Comparison of ENCODE assay signal across 20 cellular contexts in the genomic region with DNA sequence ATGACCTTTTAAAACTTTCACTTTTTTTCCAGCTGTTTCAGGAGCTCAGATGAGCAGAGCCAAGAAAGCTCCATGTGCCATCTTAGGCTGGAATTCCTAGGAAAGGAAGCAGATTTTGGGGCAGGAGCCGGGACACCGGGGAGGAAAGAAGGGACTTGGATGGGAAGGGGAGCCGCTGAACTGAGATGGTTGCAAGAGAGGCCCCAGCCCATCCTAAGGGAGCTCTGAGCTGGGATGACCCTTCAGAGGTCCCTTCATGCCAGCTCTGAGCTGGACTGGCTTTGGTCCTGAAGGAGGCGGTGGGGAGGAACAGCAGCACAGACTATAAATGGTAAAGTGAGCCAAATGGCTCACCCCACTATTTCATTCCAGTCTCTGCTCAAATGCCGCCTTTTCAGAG. TPM values are rescaled to one million over a fixed set of nuclear protein-coding genes. Genes with fewer than 3 reads are reported as not detected.
DNase-seq lines count a peak whose midpoint lies in the region; ATAC-seq and TF ChIP-seq lines count a peak whose summit lies in the region.
"Had no signal": no experiment of that assay in that cellular context is flagged by ENCODE, and none has a peak within 500 bp of the region (broad histone marks: within the 10 kb centered on the region; RNA-seq: fewer than 3 reads in every experiment).

No MANE protein-coding gene starts in this region.

- H2BK15ac ChIP-seq in IMR-90 (ENCODE audit: low read depth, low read length) = no peak overlapping the region

- H3K9ac ChIP-seq in IMR-90 (ENCODE audit: low read depth, low read length) = no peak overlapping the region
- H3K9ac ChIP-seq: GM23248 had no signal

- H2AK5ac ChIP-seq in IMR-90 (ENCODE audit: low read depth, low read length) = no peak overlapping the region

- BruUV-seq in IMR-90 (replicated peaks; lab: Mats Ljungman, UMichigan) = no TSS peak

- H4K91ac ChIP-seq in IMR-90 (ENCODE audit: insufficient read depth, low read depth, low read length) = no peak overlapping the region

- no peak overlapping the region for H2AK9ac ChIP-seq in IMR-90 (replicated peaks; ENCODE audit: low read depth, low read length, poor library complexity)

- 0 out of 2 replicates have a peak, but pooled peaks cover 3% of the 10 kb centered on the region for H3K9me1 ChIP-seq in IMR-90 (ENCODE audit: insufficient read depth, low read length)

- H3K27me3 ChIP-seq in IMR-90 (ENCODE audit: control insufficient read depth, insufficient read depth, low read length) (peaks cover 48% of the 10 kb centered on the region), tibial nerve (no peaks in the 10 kb centered on the region)

- intact Hi-C loops in IMR-90 (cut with micrococcal nuclease) = no loop called here

- no peak overlapping the region for H4K8ac ChIP-seq in IMR-90 (ENCODE audit: low read depth in 2 of 2, low read length in 2 of 2)

- H3K36me3 ChIP-seq in IMR-90 (ENCODE audit: control insufficient read depth, insufficient read depth, low read length) (no peaks in the 10 kb centered on the region), tibial nerve (no peaks in the 10 kb centered on the region)

- no peak overlapping the region for H4K5ac ChIP-seq in IMR-90 (ENCODE audit: low read depth, low read length)

- H3K27ac ChIP-seq in IMR-90 (ENCODE audit: insufficient read depth, low read length) (no peak overlapping the region), tibial nerve (no peak overlapping the region)
- H3K27ac ChIP-seq: GM23248 had no signal

- H3K4me1 ChIP-seq in IMR-90 (ENCODE audit: control insufficient read depth, insufficient read depth, low read length) (peaks cover 2% of the 10 kb centered on the region; the same call in 1 of the 2 replicates), tibial nerve (no peaks in the 10 kb centered on the region)

- no peak for TF ChIP-seq CTCF in IMR-90 (conservative IDR thresholded peaks at IDR 0.05; ENCODE audit: low read depth, low read length)
- TF ChIP-seq CTCF in tibial nerve (IDR thresholded peaks at IDR 0.05) = no peak

- no peak overlapping the region for H2BK20ac ChIP-seq in IMR-90 (ENCODE audit: low read depth, low read length)

- no peak overlapping the region for H2BK120ac ChIP-seq in IMR-90 (ENCODE audit: low read depth, low read length)

- H3K4ac ChIP-seq in IMR-90 (ENCODE audit: low read depth, low read length) = no peak overlapping the region

- no peak overlapping the region for H3K56ac ChIP-seq in IMR-90 (ENCODE audit: extremely low read depth, insufficient read depth, low read length)

- no peak overlapping the region for H3K23ac ChIP-seq in IMR-90 (ENCODE audit: low read depth, low read length)

- no peak overlapping the region for H3K18ac ChIP-seq in IMR-90 (ENCODE audit: low read depth, low read length)

- no peak for TF ChIP-seq POLR2A in IMR-90 (IDR thresholded peaks at IDR 0.05; ENCODE audit: low read depth, low read length)
- TF ChIP-seq POLR2A in tibial nerve (IDR thresholded peaks at IDR 0.05) = no peak

- ATAC-seq in IMR-90 (ENCODE audit: low read depth) (no peak), GM21447 (IDR thresholded peaks at IDR 0.05; ENCODE audit: unreplicated experiment) (no peak)
- ATAC-seq: CD8-positive, alpha-beta T cell; GM12878 had no signal

- peak overlapping the region; percentile 35 for H2AFZ ChIP-seq in IMR-90 (replicated peaks; ENCODE audit: low read length, poor library complexity)
- H2AFZ ChIP-seq: GM23248 had no signal

- TF ChIP-seq RAD21 in IMR-90 (IDR thresholded peaks at IDR 0.05; ENCODE audit: low read length) = no peak

- H4K20me1 ChIP-seq in IMR-90 (ENCODE audit: insufficient read depth, low read length) = no peaks in the 10 kb centered on the region

- no peak overlapping the region for H3K14ac ChIP-seq in IMR-90 (replicated peaks; ENCODE audit: low read depth, low read length)

- POLR2A ChIA-PET in IMR-90 (lab: Charles Lee; ENCODE audit: unreplicated experiment) = no interaction called here

- H3K4me3 ChIP-seq in IMR-90 (ENCODE audit: insufficient read depth, low read depth, low read length) (no peak overlapping the region), tibial nerve (no peak overlapping the region)
- H3K4me3 ChIP-seq: GM12878, GM23248 had no signal

- no peaks in the 10 kb centered on the region for H3K79me1 ChIP-seq in IMR-90 (ENCODE audit: low read depth in 1 of 2, low read length in 2 of 2)

- H3K9me3 ChIP-seq in IMR-90 (ENCODE audit: control insufficient read depth, insufficient read depth, low read length) = peaks cover 10% of the 10 kb centered on the region
- H3K9me3 ChIP-seq in tibial nerve = no peaks in the 10 kb centered on the region

- in situ Hi-C loops in IMR-90 (cut with MboI; ENCODE audit: low sequenced_read_pairs) = no loop called here

- TF ChIP-seq EP300 in tibial nerve (IDR thresholded peaks at IDR 0.05) = no peak

- H3K4me2 ChIP-seq in IMR-90 (ENCODE audit: low read depth, low read length) = no peak overlapping the region

- CTCF ChIA-PET in IMR-90 (lab: Yijun Ruan, JAX) = no interaction called here

- dilution Hi-C loops in IMR-90 (cut with HindIII; ENCODE audit: low sequenced_read_pairs, unreplicated experiment) = no loop called here

- peak; percentile 12 for DNase-seq in D341Med (ENCODE audit: low spot score)
- no peak for DNase-seq in IMR-90
- DNase-seq in mesenteric fat pad (ENCODE audit: low spot score) = peak; percentile 65
- DNase-seq in hepatic stellate cell (ENCODE audit: low spot score) = no peak
- DNase-seq in tibial nerve (ENCODE audit: low spot score in 2 of 2) = no peak
- DNase-seq: ACHN; AML-193; Calu3; CD8-positive, alpha-beta T cell; DMS 273 treated with DMSO at 0.1 percent for 48 hours; DMS53; DND-41; HCEC 1CT had no signal

- no peak overlapping the region for H2BK5ac ChIP-seq in IMR-90 (ENCODE audit: low read depth, low read length, poor library complexity, severe bottlenecking)

- WGBS in IMR-90 (ENCODE audit: extremely low coverage in 2 of 2, insufficient read length in 1 of 2), 2 experiments = 100% methylated on average over 2 of the region's 5 CpGs; no CpG with 5 or more reads in 1 of the 2 experiments
- WGBS in tibial nerve, 2 donors = 88 to 90% methylated on average over 5 of the region's 5 CpGs

TF ChIP-seq in IMR-90, 13 proteins besides CTCF, POLR2A, EP300 and RAD21:
- TF ChIP-seq MAZ (IDR thresholded peaks at IDR 0.05; ENCODE audit: borderline replicate concordance, low read depth, low read length) (no peak), CHD1 (IDR thresholded peaks at IDR 0.05; ENCODE audit: low read depth, low read length) (no peak), USF2 (IDR thresholded peaks at IDR 0.05; ENCODE audit: low read depth, low read length) (no peak), MXI1 (IDR thresholded peaks at IDR 0.05; ENCODE audit: borderline replicate concordance, low read depth, low read length) (no peak), RFX5 (IDR thresholded peaks at IDR 0.05; ENCODE audit: low read depth, low read length) (no peak), MAFK (IDR thresholded peaks at IDR 0.05; ENCODE audit: low read depth, low read length) (no peak), FOS (IDR thresholded peaks at IDR 0.05; ENCODE audit: low read depth, low read length) (no peak), RCOR1 (IDR thresholded peaks at IDR 0.05; ENCODE audit: insufficient replicate concordance, low read length) (no peak), NFE2L2 (IDR thresholded peaks at IDR 0.05; ENCODE audit: low read depth, low read length) (no peak), SMC3 (IDR thresholded peaks at IDR 0.05; ENCODE audit: low read depth, low read length) (no peak), CEBPB (IDR thresholded peaks at IDR 0.05; ENCODE audit: low read depth, low read length) (no peak), ELK1 (IDR thresholded peaks at IDR 0.05; ENCODE audit: borderline replicate concordance, low read depth, low read length) (no peak), BHLHE40 (IDR thresholded peaks at IDR 0.05; ENCODE audit: low read depth, low read length) (no peak)
TF ChIP-seq in IMR-90: peak in this region for 0.

RNA-seq across cellular contexts. Expression of gene SLC22A11, which starts 19.9 kb away (rescaled TPM):
- total RNA-seq in IMR-90 (2012; rRNA removed) (not detected in 2 replicates), mesenteric fat pad (not detected), tibial nerve (not detected)
- polyA plus RNA-seq in IMR-90 (2012; rRNA removed) = not detected in 2 replicates
- polyA plus RNA-seq in IMR-90 (2012; cell fraction: cytosol; rRNA removed) = not detected in 2 replicates
- not detected in 2 replicates for polyA plus RNA-seq in IMR-90 (2012; cell fraction: nucleus; rRNA removed; ENCODE audit: low replicate concordance)
- total RNA-seq: Calu3; CD8-positive, alpha-beta T cell; GM12878; GM23248; H4 had no signal
- polyA plus RNA-seq: BJ, GM23248 had no signal

RNA-seq across cellular contexts. Expression of gene SLC22A12, which starts 55.2 kb away (rescaled TPM):
- total RNA-seq in IMR-90 (2012; rRNA removed) (not detected in 2 replicates), mesenteric fat pad (0.29 TPM), tibial nerve (under 1 TPM in 1 of 4 donors, not detected in 3; 0.30 TPM)
- not detected in 2 replicates for polyA plus RNA-seq in IMR-90 (2012; rRNA removed)
- not detected in 2 replicates for polyA plus RNA-seq in IMR-90 (2012; cell fraction: cytosol; rRNA removed)
- not detected in 2 replicates for polyA plus RNA-seq in IMR-90 (2012; cell fraction: nucleus; rRNA removed; ENCODE audit: low replicate concordance)
- total RNA-seq: Calu3; CD8-positive, alpha-beta T cell; G401; GM12878; GM23248; H4; HT-29 had no signal
- polyA plus RNA-seq: BJ, GM12878, GM23248 had no signal

Comparison
In these comparisons a context has a peak if more than half of its experiments do, and no peak if none do; other contexts are left out.
1. DNase-seq: peak in D341Med (single experiment) and mesenteric fat pad (single experiment); none in IMR-90 (single experiment), hepatic stellate cell (single experiment) and tibial nerve (0 of 2).